ENCODE assay signal across 23 cellular contexts in the genomic region with DNA sequence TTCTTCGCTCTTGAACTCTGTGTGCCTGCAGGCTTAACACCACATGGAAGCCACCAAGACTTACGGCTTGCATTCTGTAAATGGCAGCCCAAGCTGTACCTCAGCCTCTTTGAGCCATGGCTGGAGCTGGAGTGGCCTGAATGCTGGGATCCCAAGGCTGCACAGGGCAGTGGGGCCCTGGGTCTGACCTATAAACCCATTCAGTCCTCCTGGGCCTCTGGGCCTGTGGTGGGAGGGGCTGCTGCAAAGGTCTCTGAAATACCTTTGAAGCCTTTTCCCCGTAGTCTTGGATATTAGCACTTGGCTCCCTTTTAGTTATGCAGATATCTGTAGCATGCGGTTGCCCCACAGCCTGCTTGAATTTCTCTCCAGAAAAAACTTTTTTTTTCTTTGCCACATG.
"Had no signal": no experiment of that assay in that cellular context is flagged by ENCODE, and none has a peak within 500 bp of the region (broad histone marks: within the 10 kb centered on the region; RNA-seq: fewer than 3 reads in every experiment).

No MANE protein-coding gene starts in this region.

- H3K4me3 ChIP-seq: SJSA1, SK-N-MC had no signal

- ATAC-seq: HepG2 had no signal

- H3K4me2 ChIP-seq: KMS-11 had no signal

- H3K27me3 ChIP-seq: SJSA1 had no signal

- H3K27ac ChIP-seq: KMS-11, SJSA1, SK-N-MC had no signal

- DNase-seq: IMR-90, Kasumi-1, MM.1S, NCI-H1092 treated with DMSO at 0.1 percent for 48 hours, NCI-H1436, NCI-H187, NCI-H2029, NCI-H2081 treated with DMSO at 0.1 percent for 48 hours, NCI-H2171, NCI-H226, NCI-H446, NCI-H510A, NCI-H524 treated with DMSO at 0.1 percent for 48 hours, NCI-H69, NCI-H774, Right ventricle myocardium superior, RPMI8226, SIG-M5 had no signal

- FAIRE-seq: HepG2, RCC 7860 had no signal

- H3K9ac ChIP-seq: KMS-11 had no signal
